Comparison of ENCODE assay signal across 1 cellular context in genomic region chr17:43020789-43021738, GRCh38.
TF ChIP-seq lines count a peak whose summit lies in the region.

No MANE protein-coding gene starts in this region.

TF ChIP-seq in K562, 482 proteins besides CTCF, POLR2A, EP300 and RAD21 (continued from another document):
- TF ChIP-seq GTF3C2 (IDR thresholded peaks at IDR 0.05; ENCODE audit: borderline replicate concordance, extremely low read depth, insufficient read length) (no peak), ZKSCAN8 (CRISPR knock-in tag; IDR thresholded peaks at IDR 0.05) (peak; percentile 60; the same call in 1 of the 2 replicates), KDM4B (IDR thresholded peaks at IDR 0.05; ENCODE audit: borderline replicate concordance in 2 of 2, low read depth in 1 of 2) (no peak), NFYB (IDR thresholded peaks at IDR 0.05; ENCODE audit: extremely low read depth, insufficient read length) (no peak), ZFP91 (CRISPR knock-in tag; IDR thresholded peaks at IDR 0.05) (no peak), KDM1A (IDR thresholded peaks at IDR 0.05) (peak; percentile 90 to 91), ZSCAN32 (CRISPR knock-in tag; IDR thresholded peaks at IDR 0.05) (no peak), NFIC (IDR thresholded peaks at IDR 0.05) (0 out of 2 replicates have a peak, but pooled peaks have one; percentile 5), NR4A1 (CRISPR knock-in tag; IDR thresholded peaks at IDR 0.05) (no peak), NR4A1 (tag; IDR thresholded peaks at IDR 0.05) (peak; percentile 18; the same call in 1 of the 2 replicates), ZNF395 (CRISPR knock-in tag; IDR thresholded peaks at IDR 0.05) (peak; percentile 78), KLF1 (tag; IDR thresholded peaks at IDR 0.05) (no peak), ATF6 (CRISPR knock-in tag; IDR thresholded peaks at IDR 0.05) (no peak), MEIS2 (IDR thresholded peaks at IDR 0.05; ENCODE audit: partially characterized antibody) (peak; percentile 36), FOSL1 (tag; conservative IDR thresholded peaks at IDR 0.05) (peak; percentile 94), HDAC1 (IDR thresholded peaks at IDR 0.05) (peak in 1 of 2 experiments; percentile 93; a peak in 2 of 4 replicates), C11orf30 (IDR thresholded peaks at IDR 0.05; ENCODE audit: low read depth) (peak; percentile 55), PRMT5 (CRISPR knock-in tag; IDR thresholded peaks at IDR 0.05) (no peak), BACH1 (tag; IDR thresholded peaks at IDR 0.05) (0 out of 2 replicates have a peak, but pooled peaks have one; percentile 5), ZNF24 (IDR thresholded peaks at IDR 0.05) (0 out of 2 replicates have a peak, but pooled peaks have one; percentile 47)
- TF ChIP-seq, protein P1, sequence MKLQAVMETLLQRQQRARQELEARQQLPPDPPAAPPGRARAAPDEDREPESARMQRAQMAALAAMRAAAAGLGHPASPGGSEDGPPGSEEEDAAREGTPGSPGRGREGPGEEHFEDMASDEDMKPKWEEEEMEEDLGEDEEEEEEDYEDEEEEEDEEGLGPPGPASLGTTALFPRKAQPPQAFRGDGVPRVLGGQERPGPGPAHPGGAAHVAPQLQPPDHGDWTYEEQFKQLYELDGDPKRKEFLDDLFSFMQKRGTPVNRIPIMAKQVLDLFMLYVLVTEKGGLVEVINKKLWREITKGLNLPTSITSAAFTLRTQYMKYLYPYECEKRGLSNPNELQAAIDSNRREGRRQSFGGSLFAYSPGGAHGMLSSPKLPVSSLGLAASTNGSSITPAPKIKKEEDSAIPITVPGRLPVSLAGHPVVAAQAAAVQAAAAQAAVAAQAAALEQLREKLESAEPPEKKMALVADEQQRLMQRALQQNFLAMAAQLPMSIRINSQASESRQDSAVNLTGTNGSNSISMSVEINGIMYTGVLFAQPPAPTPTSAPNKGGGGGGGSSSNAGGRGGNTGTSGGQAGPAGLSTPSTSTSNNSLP (IDR thresholded peaks at IDR 0.05; ENCODE audit: borderline replicate concordance, low read depth, low read length): 0 out of 2 replicates have a peak, but pooled peaks have one; percentile 28
